In genomic region chr3:108132727-108133373, GRCh38 we compare ENCODE assay signal across 10 cellular contexts. TPM values are rescaled to one million over a fixed set of nuclear protein-coding genes. Genes with fewer than 3 reads are reported as not detected.
DNase-seq lines count a peak whose midpoint lies in the region; ATAC-seq and TF ChIP-seq lines count a peak whose summit lies in the region.
"Had no signal": no experiment of that assay in that cellular context is flagged by ENCODE, and none has a peak within 500 bp of the region (broad histone marks: within the 10 kb centered on the region; RNA-seq: fewer than 3 reads in every experiment).

No MANE protein-coding gene starts in this region.

- H3K4ac ChIP-seq in mesendoderm (ENCODE audit: low read depth, low read length) = no peak overlapping the region

- TF ChIP-seq CTCF in body of pancreas (IDR thresholded peaks at IDR 0.05) (no peak), natural killer cell (IDR thresholded peaks at IDR 0.05) (no peak)

- peaks cover 8% of the 10 kb centered on the region for H3K36me3 Mint-ChIP-seq in natural killer cell

- no peak overlapping the region for H3K23ac ChIP-seq in mesendoderm (ENCODE audit: low read length)

- no peak overlapping the region for H3K4me2 ChIP-seq in mesendoderm (ENCODE audit: low read length)

- peak overlapping the region; percentile 72 to 83 for H3K27ac Mint-ChIP-seq in natural killer cell

- H3K9ac ChIP-seq in mesendoderm (ENCODE audit: low read length) = no peak overlapping the region

- H4K8ac ChIP-seq in mesendoderm (ENCODE audit: low read depth, low read length) = no peak overlapping the region

- ATAC-seq in body of pancreas = peak; percentile 73
- ATAC-seq in natural killer cell = no peak
- no peak for ATAC-seq in HG03342 (IDR thresholded peaks at IDR 0.05; ENCODE audit: unreplicated experiment)

- H3K4me3 Mint-ChIP-seq in natural killer cell = peak overlapping the region; percentile 56

- no peak overlapping the region for H2BK120ac ChIP-seq in mesendoderm (ENCODE audit: low read depth, low read length)

- no peak overlapping the region for H4K5ac ChIP-seq in mesendoderm (ENCODE audit: low read length)

- no peak overlapping the region for H2BK15ac ChIP-seq in mesendoderm (replicated peaks; ENCODE audit: low read depth)

- H3K4me1 ChIP-seq in body of pancreas (peaks cover 9% of the 10 kb centered on the region), mesendoderm (ENCODE audit: control insufficient read depth, low read depth, low read length) (no peaks in the 10 kb centered on the region)

- peaks cover 43% of the 10 kb centered on the region in 2 donors for H3K4me1 Mint-ChIP-seq in natural killer cell

- H3K36me3 ChIP-seq in body of pancreas (replicated peaks in 1 of 2; ENCODE audit: insufficient read depth in 1 of 2, low read depth in 2 of 2) = no peaks in the 10 kb centered on the region
- H3K36me3 ChIP-seq in mesendoderm (ENCODE audit: control insufficient read depth, insufficient read depth, low read length) = no peaks in the 10 kb centered on the region

- H3K27me3 Mint-ChIP-seq in natural killer cell (ENCODE audit: low read depth in 2 of 2) = no peaks in the 10 kb centered on the region

- no peak overlapping the region for H2BK5ac ChIP-seq in mesendoderm (ENCODE audit: low read length)

- H3K27ac ChIP-seq in body of pancreas (peak overlapping the region in 2 of 4 donors; percentile 52 to 72), mesendoderm (ENCODE audit: low read depth, low read length) (no peak overlapping the region)

- H3K4me3 ChIP-seq in body of pancreas (no peak overlapping the region), mesendoderm (ENCODE audit: low read length) (no peak overlapping the region)

- TF ChIP-seq POLR2A in body of pancreas (IDR thresholded peaks at IDR 0.05) = no peak

- 10 to 11% methylated on average over 3 of the region's 3 CpGs for WGBS in body of pancreas, 2 donors
- WGBS in mesendoderm (ENCODE audit: extremely low coverage, insufficient coverage, low lambda C conversion rate) = no CpG with 5 or more reads among the region's 3 CpGs

- no peak overlapping the region for H2AK5ac ChIP-seq in mesendoderm (ENCODE audit: low read length)

- no peak overlapping the region for H3K18ac ChIP-seq in mesendoderm (ENCODE audit: low read length)

- H3K79me2 ChIP-seq in mesendoderm (ENCODE audit: control insufficient read depth, insufficient read depth, low read length) = no peaks in the 10 kb centered on the region

- intact Hi-C loops in body of pancreas (cut with DNase I) = no loop called here
- intact Hi-C loops in natural killer cell (cut with micrococcal nuclease) = no loop called here

- DNase-seq in EH (ENCODE audit: low read depth) (peak; percentile 51), LoVo (ENCODE audit: low spot score) (peak; percentile 56), body of pancreas (no peak), natural killer cell (no peak), mesendoderm (no peak), NCI-H1694 treated with DMSO at 0.1 percent for 48 hours (lab: John Stamatoyannopoulos, UW) (no peak)
- no peak for DNase-seq in stimulated activated CD4-positive, alpha-beta T cell treated with anti-CD3 and anti-CD28 coated beads, Interleukin-15, amount 100 ng/mL, for 24 hours
- DNase-seq: effector CD4-positive, alpha-beta T cell; SW 1271 had no signal

- peaks cover 2 to 4% of the 10 kb centered on the region in 2 donors for H3K9me3 Mint-ChIP-seq in natural killer cell

- H3K79me1 ChIP-seq in mesendoderm (ENCODE audit: low read length) = no peaks in the 10 kb centered on the region

- no peaks in the 10 kb centered on the region for H3K27me3 ChIP-seq in body of pancreas
- no peaks in the 10 kb centered on the region for H3K27me3 ChIP-seq in mesendoderm (ENCODE audit: insufficient read depth, low read length, poor library complexity)

- no peak overlapping the region for H3K56ac ChIP-seq in mesendoderm (ENCODE audit: low read length)

- H3K9me3 ChIP-seq in body of pancreas = no peaks in the 10 kb centered on the region

RNA-seq across cellular contexts. Expression of gene CD47, which starts 42.0 kb away (rescaled TPM):
- total RNA-seq in body of pancreas (10 to 100 TPM; 34.3 to 51.1 TPM), natural killer cell (100 to 1,000 TPM; 226 to 236 (median 233) TPM)
- polyA plus RNA-seq in mesendoderm (2013, experiment 1 of 2) = 4.5 TPM
- polyA plus RNA-seq in mesendoderm (2013, experiment 2 of 2) = 5.3 TPM

Comparison
In these comparisons a context has a peak if more than half of its experiments do, and no peak if none do; other contexts are left out.
1. DNase-seq: peak in EH (single experiment) and LoVo (single experiment); none in body of pancreas (0 of 4), natural killer cell (single experiment), stimulated activated CD4-positive, alpha-beta T cell treated with anti-CD3 and anti-CD28 coated beads, Interleukin-15, amount 100 ng/mL, for 24 hours (single experiment), mesendoderm (single experiment) and NCI-H1694 treated with DMSO at 0.1 percent for 48 hours (single experiment).
2. RNA of gene CD47, which starts 42.0 kb away (total RNA-seq): 226 to 236 TPM in natural killer cell; 34.3 to 51.1 TPM in body of pancreas; every median in the first group is over 4 times any median in the second.